1 cellular context compared by ENCODE assay signal in genomic region chr3:133123636-133124035, GRCh38.
TF ChIP-seq lines count a peak whose summit lies in the region.

No MANE protein-coding gene starts in this region.

TF ChIP-seq in GM12878, 131 proteins besides CTCF, POLR2A, EP300 and RAD21 (continued from another document):
- TF ChIP-seq FOXM1 (IDR thresholded peaks at IDR 0.05; ENCODE audit: low read depth, low read length) = no peak
- TF ChIP-seq DPF2 (IDR thresholded peaks at IDR 0.05) = no peak
